8 cellular contexts compared by ENCODE assay signal in genomic region chr18:53380063-53380639, GRCh38.
A peak's percentile ranks its signal among the peaks of the same experiment; 100 is the strongest.
DNase-seq lines count a peak whose midpoint lies in the region; ATAC-seq and TF ChIP-seq lines count a peak whose summit lies in the region.

No MANE protein-coding gene starts in this region.

- H3K9me3 Mint-ChIP-seq in activated naive CD8-positive, alpha-beta T cell treated with anti-CD3 and anti-CD28 coated beads for 36 hours, result no peaks in the 10 kb centered on the region

- H3K27ac Mint-ChIP-seq in activated naive CD8-positive, alpha-beta T cell treated with anti-CD3 and anti-CD28 coated beads for 36 hours, result no peak overlapping the region

- H3K4me2 ChIP-seq in osteoblast (ENCODE audit: insufficient read depth, low read length), result no peak overlapping the region

- no peaks in the 10 kb centered on the region for H3K36me3 Mint-ChIP-seq in activated naive CD8-positive, alpha-beta T cell treated with anti-CD3 and anti-CD28 coated beads for 36 hours

- DNase-seq in BJ (ENCODE audit: low read depth), result no peak
- peak; percentile 19 for DNase-seq in NCI-H187 treated with DMSO at 0.1 percent for 48 hours (lab: John Stamatoyannopoulos, UW)
- DNase-seq in dedifferentiated amniotic fluid mesenchymal stem cell (ENCODE audit: extremely low spot score), result peak; percentile 54
- no peak for DNase-seq in osteoblast (ENCODE audit: insufficient read length, low spot score, missing footprints)
- no peak for DNase-seq in activated naive CD8-positive, alpha-beta T cell treated with anti-CD3 and anti-CD28 coated beads for 36 hours
- no peak for DNase-seq in activated CD8-positive, alpha-beta memory T cell treated with anti-CD3 and anti-CD28 coated beads for 24 hours

- H3K79me2 ChIP-seq in osteoblast (ENCODE audit: insufficient read depth, low read length), result no peaks in the 10 kb centered on the region

- H3K9me3 ChIP-seq in osteoblast (ENCODE audit: low read depth, low read length), result no peaks in the 10 kb centered on the region

- CTCF ChIA-PET in BJ (lab: Yijun Ruan, JAX), result interaction anchor here (0.9 to 1.7 kb wide), 3 partner anchors 11 to 14 kb away, joined by 3 to 6 read pairs (median 3); no protein-coding TSS in a partner anchor

- no peak overlapping the region for H3K27ac ChIP-seq in osteoblast (ENCODE audit: low read depth, low read length)

- POLR2A ChIA-PET in BJ (lab: Charles Lee), result no interaction called here

- peak; percentile 78 for ATAC-seq in GM19395 (IDR thresholded peaks at IDR 0.05; ENCODE audit: unreplicated experiment)
- ATAC-seq in HG03196 (IDR thresholded peaks at IDR 0.05; ENCODE audit: unreplicated experiment), result no peak

- H2AFZ ChIP-seq in osteoblast (ENCODE audit: low read length), result no peak overlapping the region

- H3K4me3 Mint-ChIP-seq in activated naive CD8-positive, alpha-beta T cell treated with anti-CD3 and anti-CD28 coated beads for 36 hours, result no peak overlapping the region

- H3K27me3 Mint-ChIP-seq in activated naive CD8-positive, alpha-beta T cell treated with anti-CD3 and anti-CD28 coated beads for 36 hours, result no peaks in the 10 kb centered on the region

- H3K4me3 ChIP-seq in BJ (ENCODE audit: low read depth, low read length) (no peak overlapping the region), osteoblast (ENCODE audit: insufficient read depth, low read length) (no peak overlapping the region)

- no peaks in the 10 kb centered on the region for H3K27me3 ChIP-seq in BJ (ENCODE audit: control insufficient read depth, insufficient read depth, low read length)
- no peaks in the 10 kb centered on the region for H3K27me3 ChIP-seq in osteoblast (ENCODE audit: insufficient read depth, low read length)

- no peaks in the 10 kb centered on the region for H3K4me1 ChIP-seq in osteoblast (ENCODE audit: insufficient read depth, low read length)

- H4K20me1 ChIP-seq in osteoblast (ENCODE audit: insufficient read depth, low read length), result no peaks in the 10 kb centered on the region

- TF ChIP-seq CTCF in BJ (IDR thresholded peaks at IDR 0.05; ENCODE audit: insufficient read depth, low read depth, low read length) (peak; percentile 53), osteoblast (IDR thresholded peaks at IDR 0.05; ENCODE audit: extremely low read depth, low read depth, low read length) (peak; percentile 38)

- H3K4me1 Mint-ChIP-seq in activated naive CD8-positive, alpha-beta T cell treated with anti-CD3 and anti-CD28 coated beads for 36 hours, result no peaks in the 10 kb centered on the region

- no peaks in the 10 kb centered on the region for H3K36me3 ChIP-seq in BJ (ENCODE audit: control insufficient read depth, insufficient read depth, low read length)
- H3K36me3 ChIP-seq in osteoblast (ENCODE audit: insufficient read depth, low read length), result no peaks in the 10 kb centered on the region

Comparison
In these comparisons a context has a peak if more than half of its experiments do, and no peak if none do; other contexts are left out.
1. DNase-seq: peak in NCI-H187 treated with DMSO at 0.1 percent for 48 hours (single experiment) and dedifferentiated amniotic fluid mesenchymal stem cell (single experiment); none in BJ (single experiment), osteoblast (single experiment), activated naive CD8-positive, alpha-beta T cell treated with anti-CD3 and anti-CD28 coated beads for 36 hours (single experiment) and activated CD8-positive, alpha-beta memory T cell treated with anti-CD3 and anti-CD28 coated beads for 24 hours (single experiment).